Comparison of ENCODE assay signal across 25 cellular contexts in the genomic region with DNA sequence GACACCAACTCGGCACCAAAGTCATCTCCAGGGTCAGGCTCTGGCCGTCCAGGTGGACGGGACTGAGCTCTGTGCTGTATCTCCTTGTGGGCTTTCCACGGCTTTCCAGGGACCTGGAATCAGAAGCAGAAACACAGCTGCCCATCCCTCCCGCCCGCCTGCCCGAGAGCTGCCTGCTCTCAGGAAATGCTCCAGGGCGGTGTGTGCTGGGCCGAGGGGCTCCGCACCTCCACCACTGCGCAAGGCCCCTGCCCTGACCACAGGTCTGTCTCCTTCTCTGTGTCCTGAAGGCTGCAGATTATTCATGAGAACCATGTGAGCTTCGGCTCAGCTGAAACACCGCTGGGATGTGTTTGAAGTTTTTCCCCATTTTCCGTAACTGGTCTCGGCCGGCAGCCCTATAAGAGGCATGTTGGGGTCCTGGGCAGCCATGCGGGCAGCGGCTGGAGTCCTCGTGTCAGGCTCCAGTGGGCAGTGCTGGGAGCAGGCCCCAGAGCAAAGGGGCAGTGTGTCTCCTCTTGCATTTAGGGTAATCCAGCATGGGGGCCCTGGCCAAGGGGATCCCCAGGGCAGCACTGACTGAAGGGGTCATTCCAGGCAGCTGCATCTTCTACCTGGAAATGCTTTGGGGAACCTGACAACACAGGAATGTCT. TPM values are rescaled to one million over a fixed set of nuclear protein-coding genes. Genes with fewer than 3 reads are reported as not detected.
A peak's percentile ranks its signal among the peaks of the same experiment; 100 is the strongest.
DNase-seq lines count a peak whose midpoint lies in the region; ATAC-seq and TF ChIP-seq lines count a peak whose summit lies in the region.
"Had no signal": no experiment of that assay in that cellular context is flagged by ENCODE, and none has a peak within 500 bp of the region (broad histone marks: within the 10 kb centered on the region; RNA-seq: fewer than 3 reads in every experiment).

No MANE protein-coding gene starts in this region.

- no peaks in the 10 kb centered on the region for H3K4me1 Mint-ChIP-seq in WTC11
- H3K4me1 Mint-ChIP-seq: B cell, GM23338 had no signal

- peaks cover 8% of the 10 kb centered on the region for H3K79me1 ChIP-seq in neuronal stem cell (ENCODE audit: low read depth, low read length)

- CTCF ChIA-PET in WTC11 (lab: Charles Lee): interaction anchor here (0.8 to 2.1 kb wide), 5 partner anchors 10 to 108 kb away, joined by 3 to 6 read pairs (median 4); partner anchors contain the start of gene NKD2
- CTCF ChIA-PET in PC-9 (lab: Charles Lee): no interaction called here

- H3K9me3 ChIP-seq in BE2C: no peaks in the 10 kb centered on the region
- H3K9me3 ChIP-seq in neuronal stem cell (replicated peaks in 1 of 2; ENCODE audit: control insufficient read depth in 2 of 2, insufficient read depth in 1 of 2, low read depth in 1 of 2, low read length in 2 of 2): no peaks in the 10 kb centered on the region
- no peaks in the 10 kb centered on the region for H3K9me3 ChIP-seq in PC-9 (ENCODE audit: insufficient read depth, low read depth)

- BruUV-seq in PC-9 (replicated peaks; lab: Mats Ljungman, UMichigan): no TSS peak

- no peak overlapping the region for H4K91ac ChIP-seq in neuronal stem cell (ENCODE audit: low read depth, low read length, poor library complexity)

- no CpG with 5 or more reads among the region's 19 CpGs for WGBS in neuronal stem cell (ENCODE audit: extremely low coverage in 2 of 2, insufficient read length in 2 of 2, insufficient replicate concordance in 1 of 2), 2 donors

- 0 out of 2 replicates have a peak, but pooled peaks cover 6% of the 10 kb centered on the region for H4K20me1 ChIP-seq in PC-9 (ENCODE audit: insufficient read depth)

- H2BK15ac ChIP-seq in neuronal stem cell (ENCODE audit: low read length): peak overlapping the region; percentile 92

- POLR2A ChIA-PET in WTC11 (lab: Charles Lee) (no interaction called here), PC-9 (lab: Charles Lee; ENCODE audit: unreplicated experiment) (no interaction called here)

- peak overlapping the region; percentile 4 for H2BK120ac ChIP-seq in neuronal stem cell (ENCODE audit: low read depth, low read length)

- no peak overlapping the region for H2AFZ ChIP-seq in neuronal stem cell (ENCODE audit: low read length)
- H2AFZ ChIP-seq in PC-9: no peak overlapping the region
- H2AFZ ChIP-seq: GM23338 had no signal

- no peak for ATAC-seq in WTC11
- no peak for ATAC-seq in GM19035 (IDR thresholded peaks at IDR 0.05; ENCODE audit: unreplicated experiment)
- ATAC-seq: GM23338, HCT116, Panc1 had no signal

- peak overlapping the region; percentile 43 for H4K8ac ChIP-seq in neuronal stem cell (ENCODE audit: low read depth, low read length)

- H3K9ac ChIP-seq in neuronal stem cell (ENCODE audit: low read depth, low read length, poor library complexity): peak overlapping the region; percentile 4
- H3K9ac ChIP-seq: KMS-11 had no signal

- H3K36me3 ChIP-seq in BE2C (no peaks in the 10 kb centered on the region), neuronal stem cell (replicated peaks in 1 of 2; ENCODE audit: control insufficient read depth in 2 of 2, insufficient read depth in 2 of 2, low read length in 2 of 2) (no peaks in the 10 kb centered on the region), PC-9 (ENCODE audit: low read depth) (no peaks in the 10 kb centered on the region)

- no peaks in the 10 kb centered on the region for H3K27me3 ChIP-seq in BE2C
- no peaks in the 10 kb centered on the region for H3K27me3 ChIP-seq in neuronal stem cell (ENCODE audit: control insufficient read depth in 3 of 3, insufficient read depth in 3 of 3, low read depth in 1 of 3, low read length in 3 of 3)
- H3K27me3 ChIP-seq in PC-9 (ENCODE audit: insufficient read depth, low read depth): peaks cover 85% of the 10 kb centered on the region

- intact Hi-C loops in PC-9 (cut with micrococcal nuclease; ENCODE audit: unreplicated experiment): no loop called here

- peaks cover 6% of the 10 kb centered on the region; the same call in 1 of the 2 replicates for H3K36me3 Mint-ChIP-seq in WTC11

- H3K9me3 Mint-ChIP-seq in WTC11: peaks cover 5% of the 10 kb centered on the region; the same call in 1 of the 2 replicates

- H3K27ac Mint-ChIP-seq in WTC11: no peak overlapping the region
- H3K27ac Mint-ChIP-seq: B cell, GM23338 had no signal

- H3F3A ChIP-seq in PC-9 (ENCODE audit: insufficient read depth, low read depth): no peaks in the 10 kb centered on the region

- H3K18ac ChIP-seq in neuronal stem cell (ENCODE audit: low read length): peak overlapping the region; percentile 92

- H3K14ac ChIP-seq in neuronal stem cell (ENCODE audit: low read length): no peak overlapping the region

- no peak overlapping the region for H3K4me2 ChIP-seq in neuronal stem cell (ENCODE audit: insufficient read depth, low read length, poor library complexity, severe bottlenecking)
- H3K4me2 ChIP-seq in PC-9: no peak overlapping the region
- H3K4me2 ChIP-seq: GM23338, KMS-11 had no signal

- peak overlapping the region; percentile 98 for H2AK5ac ChIP-seq in neuronal stem cell (ENCODE audit: low read depth, low read length)

- H3K23ac ChIP-seq in neuronal stem cell (ENCODE audit: low read depth, low read length, poor library complexity): peak overlapping the region; percentile 34

- H3K4me3 ChIP-seq in BE2C (ENCODE audit: low read depth, low read length) (no peak overlapping the region), neuronal stem cell (ENCODE audit: low read length in 2 of 2) (no peak overlapping the region), PC-9 (no peak overlapping the region)
- H3K4me3 ChIP-seq: GM23338, SK-N-MC had no signal

- H3K4me1 ChIP-seq in BE2C: no peaks in the 10 kb centered on the region
- peaks cover 8 to 12% of the 10 kb centered on the region in 2 donors for H3K4me1 ChIP-seq in neuronal stem cell (ENCODE audit: control insufficient read depth in 2 of 2, insufficient read depth in 1 of 2, low read depth in 1 of 2, low read length in 2 of 2)
- no peaks in the 10 kb centered on the region for H3K4me1 ChIP-seq in PC-9 (replicated peaks; ENCODE audit: insufficient read depth)

- H2BK5ac ChIP-seq in neuronal stem cell (ENCODE audit: low read length): peak overlapping the region; percentile 90

- H3K4me3 Mint-ChIP-seq in WTC11: no peak overlapping the region
- H3K4me3 Mint-ChIP-seq: B cell, GM23338 had no signal

- H3K79me2 ChIP-seq in PC-9 (ENCODE audit: low read depth): no peaks in the 10 kb centered on the region

- no peak overlapping the region for H3K4ac ChIP-seq in neuronal stem cell (ENCODE audit: low read length)

- H3K27me3 Mint-ChIP-seq in WTC11 (ENCODE audit: low read depth): no peaks in the 10 kb centered on the region

- DNase-seq in 8988T (peak; percentile 18), BE2C (peak; percentile 7), WTC11 (ENCODE audit: low spot score) (peak; percentile 8), neuronal stem cell (ENCODE audit: low spot score) (no peak), NCI-H345 treated with DMSO at 0.1 percent for 48 hours (lab: John Stamatoyannopoulos, UW; ENCODE audit: unreplicated experiment) (no peak), PC-9 (no peak)
- DNase-seq: Calu3, DMS153, DND-41, IMR-90, MM.1S, NCI-H1048, NCI-H1417, NCI-H1694, NCI-H2029 treated with DMSO at 0.1 percent for 48 hours, NCI-H526 treated with DMSO at 0.1 percent for 48 hours, SIG-M5 had no signal

- TF ChIP-seq CTCF in BE2C (IDR thresholded peaks at IDR 0.05; ENCODE audit: low read depth, low read length) (no peak), WTC11 (IDR thresholded peaks at IDR 0.05) (no peak), PC-9 (conservative IDR thresholded peaks at IDR 0.05) (no peak)

- no peaks in the 10 kb centered on the region for H3K9me2 ChIP-seq in PC-9 (ENCODE audit: insufficient read depth)

- peak overlapping the region; percentile 84 for H2BK12ac ChIP-seq in neuronal stem cell (ENCODE audit: low read length)

- no peak overlapping the region for H3K27ac ChIP-seq in neuronal stem cell (replicated peaks; ENCODE audit: low read length)
- no peak overlapping the region for H3K27ac ChIP-seq in PC-9
- H3K27ac ChIP-seq: KMS-11, RWPE1, SK-N-MC had no signal

TF ChIP-seq in WTC11, 78 proteins besides CTCF, POLR2A, EP300 and RAD21:
- TF ChIP-seq TCF7 (CRISPR knock-in tag; IDR thresholded peaks at IDR 0.05; ENCODE audit: low read depth): no peak

RNA-seq across cellular contexts. Expression of gene NKD2, which starts 22.8 kb away (rescaled TPM):
- polyA plus RNA-seq in BE2C (2012; ENCODE audit: insufficient read depth, insufficient read length, low read depth): 2.1 TPM
- total RNA-seq in WTC11 (2021): 12.8 to 16.6 TPM (median 15.9 TPM) in 3 replicates
- polyA plus RNA-seq in neuronal stem cell (2013, experiment 1 of 2): 11.1 TPM
- 11.1 TPM for polyA plus RNA-seq in neuronal stem cell (2013, experiment 2 of 2)
- total RNA-seq in PC-9 (2021): 0.57 and 2.6 TPM in 2 replicates
- total RNA-seq: IMR-90 had no signal
- polyA plus RNA-seq: IMR-90 had no signal

Comparison
In these comparisons a context has a peak if more than half of its experiments do, and no peak if none do; other contexts are left out.
1. DNase-seq: peak in 8988T (single experiment), BE2C (single experiment) and WTC11 (single experiment); none in neuronal stem cell (single experiment), NCI-H345 treated with DMSO at 0.1 percent for 48 hours (single experiment) and PC-9 (0 of 2).